Comparison of ENCODE assay signal across 14 cellular contexts in the genomic region with DNA sequence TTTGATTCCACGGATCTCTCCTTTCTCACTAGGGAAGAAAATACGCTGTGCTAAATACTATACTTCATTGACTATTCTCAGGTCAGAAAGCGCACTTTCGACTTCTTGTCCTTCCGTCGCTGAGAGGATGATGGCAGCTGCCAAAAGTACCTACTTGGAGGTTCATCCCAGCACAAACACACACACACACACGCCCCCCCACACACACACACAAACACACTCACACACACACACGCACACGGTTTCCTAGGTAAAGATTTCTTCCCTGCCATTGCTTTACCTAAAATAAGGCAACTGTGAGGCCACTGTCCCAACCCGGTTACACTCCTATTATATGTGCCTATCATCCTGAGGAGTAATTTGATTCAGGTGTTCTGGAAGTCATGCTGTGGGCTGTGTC. TPM values are rescaled to one million over a fixed set of nuclear protein-coding genes. Genes with fewer than 3 reads are reported as not detected.
A peak's percentile ranks its signal among the peaks of the same experiment; 100 is the strongest.
DNase-seq lines count a peak whose midpoint lies in the region; ATAC-seq and TF ChIP-seq lines count a peak whose summit lies in the region.
"Not testable (repeated sequence)": the region's sequence is repeated elsewhere in the genome, so short reads cannot be mapped to it uniquely, and the experiment has no call there.
"Had no signal": no experiment of that assay in that cellular context is flagged by ENCODE, and none has a peak within 500 bp of the region (broad histone marks: within the 10 kb centered on the region; RNA-seq: fewer than 3 reads in every experiment).

No MANE protein-coding gene starts in this region.

- POLR2A ChIA-PET in CD8-positive, alpha-beta T cell (lab: Charles Lee); activated CD4-positive, alpha-beta T cell treated with anti-CD3 and anti-CD28 coated beads for 36 hours (lab: Charles Lee); naive thymus-derived CD8-positive, alpha-beta T cell (lab: Charles Lee): not testable (repeated sequence)

- CTCF ChIA-PET in CD8-positive, alpha-beta T cell (lab: Charles Lee); activated CD4-positive, alpha-beta T cell treated with anti-CD3 and anti-CD28 coated beads for 36 hours (lab: Charles Lee): not testable (repeated sequence)

- TF ChIP-seq POLR2A in breast epithelium (IDR thresholded peaks at IDR 0.05); thyroid gland (IDR thresholded peaks at IDR 0.05): not testable (repeated sequence)

- peak in 5 of 7 experiments; percentile 7 to 55 (median 20) for DNase-seq in CD8-positive, alpha-beta T cell
- peak; percentile 15 for DNase-seq in activated CD4-positive, alpha-beta T cell treated with anti-CD3 and anti-CD28 coated beads for 36 hours
- peak; percentile 33 for DNase-seq in activated T-cell treated with anti-CD3 and anti-CD28 coated beads, Interleukin-2, amount 50 U/mL, for 24 hours
- peak; percentile 55 to 75 for DNase-seq in breast epithelium (ENCODE audit: low spot score in 2 of 2)
- DNase-seq in left ventricle myocardium inferior, result peak; percentile 27
- peak in 6 of 10 donors; percentile 0 to 70 (median 15) for DNase-seq in naive thymus-derived CD8-positive, alpha-beta T cell
- peak; percentile 4 for DNase-seq in stimulated activated CD4-positive, alpha-beta T cell treated with anti-CD3 and anti-CD28 coated beads, Interleukin-12 subunit alpha, Interleukin-12 subunit beta, amount 100 ng/mL, for 4 hours
- DNase-seq in thyroid gland, result peak; percentile 8 to 41

- not testable (repeated sequence) for H3K4me3 ChIP-seq in CD8-positive, alpha-beta T cell (ENCODE audit: low read depth, low read length); breast epithelium; left ventricle myocardium inferior; thyroid gland (replicated peaks in 1 of 3)

- H3K4me1 Mint-ChIP-seq in CD8-positive, alpha-beta T cell (ENCODE audit: low read depth); activated CD4-positive, alpha-beta T cell treated with anti-CD3 and anti-CD28 coated beads for 36 hours; activated T-cell treated with anti-CD3 and anti-CD28 coated beads, Interleukin-2, amount 50 U/mL, for 24 hours (ENCODE audit: low read depth); naive thymus-derived CD8-positive, alpha-beta T cell: not testable (repeated sequence)

- H3K27me3 ChIP-seq in CD8-positive, alpha-beta T cell (ENCODE audit: insufficient read depth, low read length); breast epithelium; left ventricle myocardium inferior (ENCODE audit: low read depth); thyroid gland: not testable (repeated sequence)

- not testable (repeated sequence) for ATAC-seq in CD8-positive, alpha-beta T cell; activated CD4-positive, alpha-beta T cell treated with anti-CD3 and anti-CD28 coated beads for 36 hours; naive thymus-derived CD8-positive, alpha-beta T cell

- H3K4me3 Mint-ChIP-seq in CD8-positive, alpha-beta T cell; activated CD4-positive, alpha-beta T cell treated with anti-CD3 and anti-CD28 coated beads for 36 hours; activated T-cell treated with anti-CD3 and anti-CD28 coated beads, Interleukin-2, amount 50 U/mL, for 24 hours; naive thymus-derived CD8-positive, alpha-beta T cell: not testable (repeated sequence)

- not testable (repeated sequence) for H3K9me3 ChIP-seq in CD8-positive, alpha-beta T cell (ENCODE audit: low read length); breast epithelium; left ventricle myocardium inferior (replicated peaks); thyroid gland

- H3K4me1 ChIP-seq in CD8-positive, alpha-beta T cell (ENCODE audit: insufficient read depth, low read length); breast epithelium; left ventricle myocardium inferior; thyroid gland: not testable (repeated sequence)

- not testable (repeated sequence) for H3K27ac ChIP-seq in CD8-positive, alpha-beta T cell (ENCODE audit: low read depth, low read length); breast epithelium; left ventricle myocardium inferior (replicated peaks); thyroid gland

- H3K36me3 ChIP-seq in CD8-positive, alpha-beta T cell (ENCODE audit: insufficient read depth, low read length); breast epithelium; left ventricle myocardium inferior; thyroid gland: not testable (repeated sequence)

- intact Hi-C loops in CD8-positive, alpha-beta T cell (cut with DNase I, micrococcal nuclease); activated CD4-positive, alpha-beta T cell treated with anti-CD3 and anti-CD28 coated beads for 36 hours (cut with DNase I, micrococcal nuclease); breast epithelium (cut with DNase I; ENCODE audit: low total_unique reads); left ventricle myocardium inferior (cut with micrococcal nuclease); thyroid gland (cut with DNase I): not testable (repeated sequence)

- TF ChIP-seq CTCF in CD8-positive, alpha-beta T cell (IDR thresholded peaks at IDR 0.05); breast epithelium (IDR thresholded peaks at IDR 0.05); left ventricle myocardium inferior (IDR thresholded peaks at IDR 0.05; ENCODE audit: borderline replicate concordance); thyroid gland (IDR thresholded peaks at IDR 0.05): not testable (repeated sequence)

- 90 to 93% methylated on average over 8 of the region's 10 CpGs for WGBS in thyroid gland, 2 donors

- H3K36me3 Mint-ChIP-seq in CD8-positive, alpha-beta T cell; activated CD4-positive, alpha-beta T cell treated with anti-CD3 and anti-CD28 coated beads for 36 hours (ENCODE audit: low read depth); activated T-cell treated with anti-CD3 and anti-CD28 coated beads, Interleukin-2, amount 50 U/mL, for 24 hours (ENCODE audit: low read depth); naive thymus-derived CD8-positive, alpha-beta T cell: not testable (repeated sequence)

- not testable (repeated sequence) for H3K27me3 Mint-ChIP-seq in CD8-positive, alpha-beta T cell (ENCODE audit: low read depth); activated CD4-positive, alpha-beta T cell treated with anti-CD3 and anti-CD28 coated beads for 36 hours; activated T-cell treated with anti-CD3 and anti-CD28 coated beads, Interleukin-2, amount 50 U/mL, for 24 hours; naive thymus-derived CD8-positive, alpha-beta T cell

- H3K9me3 Mint-ChIP-seq in CD8-positive, alpha-beta T cell; activated CD4-positive, alpha-beta T cell treated with anti-CD3 and anti-CD28 coated beads for 36 hours (ENCODE audit: low read depth); activated T-cell treated with anti-CD3 and anti-CD28 coated beads, Interleukin-2, amount 50 U/mL, for 24 hours; naive thymus-derived CD8-positive, alpha-beta T cell: not testable (repeated sequence)

- H3K27ac Mint-ChIP-seq in CD8-positive, alpha-beta T cell; activated CD4-positive, alpha-beta T cell treated with anti-CD3 and anti-CD28 coated beads for 36 hours; activated T-cell treated with anti-CD3 and anti-CD28 coated beads, Interleukin-2, amount 50 U/mL, for 24 hours; naive thymus-derived CD8-positive, alpha-beta T cell: not testable (repeated sequence)

RNA-seq across cellular contexts. Expression of a gene that starts 4.3 kb away (rescaled TPM):
- total RNA-seq in CD8-positive, alpha-beta T cell, result not detected
- not detected for total RNA-seq in activated CD4-positive, alpha-beta T cell treated with anti-CD3 and anti-CD28 coated beads for 36 hours
- total RNA-seq in breast epithelium (not detected), left ventricle myocardium inferior (not detected), thyroid gland (not detected)
- total RNA-seq in naive thymus-derived CD8-positive, alpha-beta T cell, result not detected
- not detected for polyA plus RNA-seq in naive thymus-derived CD8-positive, alpha-beta T cell
- total RNA-seq: A172, GM23248, occipital lobe, smooth muscle cell had no signal
- polyA plus RNA-seq: BJ, GM23248, keratinocyte, smooth muscle cell had no signal

RNA-seq across cellular contexts. Expression of a gene that starts 9.0 kb away (rescaled TPM):
- total RNA-seq in CD8-positive, alpha-beta T cell, result not detected
- total RNA-seq in activated CD4-positive, alpha-beta T cell treated with anti-CD3 and anti-CD28 coated beads for 36 hours, result not detected
- not detected for total RNA-seq in breast epithelium
- not detected for total RNA-seq in left ventricle myocardium inferior
- total RNA-seq in naive thymus-derived CD8-positive, alpha-beta T cell, result not detected
- not detected for polyA plus RNA-seq in naive thymus-derived CD8-positive, alpha-beta T cell
- not detected for total RNA-seq in thyroid gland
- total RNA-seq: A172, GM23248, occipital lobe, smooth muscle cell had no signal
- polyA plus RNA-seq: BJ, GM23248, keratinocyte, smooth muscle cell had no signal

RNA-seq across cellular contexts. Expression of a gene that starts 13.8 kb away (rescaled TPM):
- total RNA-seq in CD8-positive, alpha-beta T cell, result not detected
- not detected for total RNA-seq in activated CD4-positive, alpha-beta T cell treated with anti-CD3 and anti-CD28 coated beads for 36 hours
- total RNA-seq in breast epithelium (not detected), left ventricle myocardium inferior (not detected), thyroid gland (not detected)
- total RNA-seq in naive thymus-derived CD8-positive, alpha-beta T cell, result not detected
- polyA plus RNA-seq in naive thymus-derived CD8-positive, alpha-beta T cell, result not detected
- total RNA-seq: A172, GM23248, occipital lobe, smooth muscle cell had no signal
- polyA plus RNA-seq: BJ, GM23248, keratinocyte, smooth muscle cell had no signal

RNA-seq across cellular contexts. Expression of a gene that starts 18.5 kb away (rescaled TPM):
- not detected for total RNA-seq in CD8-positive, alpha-beta T cell
- total RNA-seq in activated CD4-positive, alpha-beta T cell treated with anti-CD3 and anti-CD28 coated beads for 36 hours, result not detected
- total RNA-seq in breast epithelium, result not detected
- not detected for total RNA-seq in left ventricle myocardium inferior
- total RNA-seq in naive thymus-derived CD8-positive, alpha-beta T cell, result not detected
- polyA plus RNA-seq in naive thymus-derived CD8-positive, alpha-beta T cell, result not detected
- not detected for total RNA-seq in thyroid gland
- total RNA-seq: A172, GM23248, occipital lobe, smooth muscle cell had no signal
- polyA plus RNA-seq: BJ, GM23248, keratinocyte, smooth muscle cell had no signal

RNA-seq across cellular contexts. Expression of a gene that starts 23.3 kb away (rescaled TPM):
- not detected for total RNA-seq in CD8-positive, alpha-beta T cell
- total RNA-seq in activated CD4-positive, alpha-beta T cell treated with anti-CD3 and anti-CD28 coated beads for 36 hours, result not detected
- not detected for total RNA-seq in breast epithelium
- not detected for total RNA-seq in left ventricle myocardium inferior
- not detected for total RNA-seq in naive thymus-derived CD8-positive, alpha-beta T cell
- not detected for polyA plus RNA-seq in naive thymus-derived CD8-positive, alpha-beta T cell
- not detected for total RNA-seq in thyroid gland
- total RNA-seq: A172, GM23248, occipital lobe, smooth muscle cell had no signal
- polyA plus RNA-seq: BJ, GM23248, keratinocyte, smooth muscle cell had no signal

Comparison
In these comparisons a context has a peak if more than half of its experiments do, and no peak if none do; other contexts are left out.
1. DNase-seq: peak in every context shown above with its lines; median percentile 65 in breast epithelium; 33 in activated T-cell treated with anti-CD3 and anti-CD28 coated beads, Interleukin-2, amount 50 U/mL, for 24 hours; 27 in left ventricle myocardium inferior; 24 in thyroid gland; 20 in CD8-positive, alpha-beta T cell; 15 in activated CD4-positive, alpha-beta T cell treated with anti-CD3 and anti-CD28 coated beads for 36 hours; 15 in naive thymus-derived CD8-positive, alpha-beta T cell; 4 in stimulated activated CD4-positive, alpha-beta T cell treated with anti-CD3 and anti-CD28 coated beads, Interleukin-12 subunit alpha, Interleukin-12 subunit beta, amount 100 ng/mL, for 4 hours.